In the genomic region with DNA sequence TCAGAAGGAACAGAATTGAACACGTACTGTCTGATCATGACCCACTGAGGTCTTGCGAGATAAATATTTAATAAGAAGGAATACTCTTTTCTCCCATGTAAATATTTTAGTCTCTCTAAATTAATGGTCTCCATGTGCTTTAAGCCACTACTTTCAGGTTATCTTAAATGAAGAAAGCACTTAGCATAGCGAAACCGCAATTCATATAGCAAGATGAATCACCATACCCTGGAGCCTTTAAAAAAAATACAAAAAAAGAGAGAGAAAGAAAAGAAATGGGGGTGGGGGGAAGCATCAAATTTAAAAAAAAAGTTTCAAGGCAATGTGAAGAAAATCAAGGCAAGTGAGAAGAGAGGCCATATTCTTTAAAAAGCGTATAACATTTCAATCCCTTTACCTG, we compare ENCODE assay signal across 24 cellular contexts.
DNase-seq lines count a peak whose midpoint lies in the region; ATAC-seq and TF ChIP-seq lines count a peak whose summit lies in the region.
"Had no signal": no experiment of that assay in that cellular context is flagged by ENCODE, and none has a peak within 500 bp of the region (broad histone marks: within the 10 kb centered on the region; RNA-seq: fewer than 3 reads in every experiment).

No MANE protein-coding gene starts in this region.

- peak overlapping the region; percentile 61 for H3K4me2 ChIP-seq in OCI-LY3 (ENCODE audit: low read length)
- H3K4me2 ChIP-seq: GM23338 had no signal

- peak; percentile 55 for ATAC-seq in GM18867 (IDR thresholded peaks at IDR 0.05; ENCODE audit: unreplicated experiment)
- peak; percentile 64 for ATAC-seq in foreskin keratinocyte
- ATAC-seq: CD8-positive, alpha-beta T cell; GM23338; T-cell had no signal

- no peaks in the 10 kb centered on the region for H3K79me2 ChIP-seq in OCI-LY3 (ENCODE audit: low read length)

- H3K4me3 ChIP-seq in OCI-LY3 (ENCODE audit: low read length), result peak overlapping the region; percentile 40
- H3K4me3 ChIP-seq: GM23338, SJSA1 had no signal

- no peaks in the 10 kb centered on the region for H3K36me3 ChIP-seq in OCI-LY3 (replicated peaks; ENCODE audit: low read depth, low read length)
- H3K36me3 ChIP-seq: SJSA1 had no signal

- H3K9me3 ChIP-seq in OCI-LY3 (ENCODE audit: insufficient read depth, low read length), result 0 out of 2 replicates have a peak, but pooled peaks cover 4% of the 10 kb centered on the region
- H3K9me3 ChIP-seq: SJSA1 had no signal

- H3K4me1 ChIP-seq in OCI-LY3 (ENCODE audit: low read length), result peaks cover 50% of the 10 kb centered on the region
- peaks cover 6% of the 10 kb centered on the region for H3K4me1 ChIP-seq in foreskin keratinocyte
- H3K4me1 ChIP-seq: SJSA1 had no signal

- H3K27me3 ChIP-seq in OCI-LY3 (ENCODE audit: low read depth, low read length) (no peaks in the 10 kb centered on the region), foreskin keratinocyte (no peaks in the 10 kb centered on the region)
- H3K27me3 ChIP-seq: SJSA1 had no signal

- DNase-seq in foreskin keratinocyte (peak in 1 of 2 donors; percentile 62), activated T-cell treated with anti-CD3 and anti-CD28 coated beads for 4 hours (no peak), kidney tubule cell (ENCODE audit: low spot score) (no peak), RPMI8226 (no peak), amygdala (lab: John Stamatoyannopoulos, UW) (no peak)
- DNase-seq: CD8-positive, alpha-beta T cell; DND-41; H9; NCI-H1048; NCI-H1417 treated with DMSO at 0.1 percent for 48 hours; NCI-H1694 treated with DMSO at 0.1 percent for 48 hours; NCI-H2081; NCI-H2171; NCI-H226; NCI-H510A; OCI-M1; Right ventricle myocardium superior; T-cell had no signal

- no peaks in the 10 kb centered on the region for H4K20me1 ChIP-seq in OCI-LY3 (ENCODE audit: insufficient read depth, low read length)

- peak overlapping the region; percentile 2; the same call in 1 of the 2 replicates for H3K9ac ChIP-seq in OCI-LY3 (ENCODE audit: low read length)

- H2AFZ ChIP-seq in OCI-LY3 (ENCODE audit: low read depth, low read length), result no peak overlapping the region
- H2AFZ ChIP-seq: GM23338 had no signal

- TF ChIP-seq CTCF in OCI-LY3 (IDR thresholded peaks at IDR 0.05; ENCODE audit: low read depth, low read length) (no peak), foreskin keratinocyte (conservative IDR thresholded peaks at IDR 0.05) (no peak)

- peak overlapping the region; percentile 59 for H3K27ac ChIP-seq in OCI-LY3 (ENCODE audit: low read length)
- no peak overlapping the region for H3K27ac ChIP-seq in foreskin keratinocyte
- H3K27ac ChIP-seq: C4-2B, HL-60, SJSA1 had no signal
